Comparison of ENCODE assay signal across 34 cellular contexts in the genomic region with DNA sequence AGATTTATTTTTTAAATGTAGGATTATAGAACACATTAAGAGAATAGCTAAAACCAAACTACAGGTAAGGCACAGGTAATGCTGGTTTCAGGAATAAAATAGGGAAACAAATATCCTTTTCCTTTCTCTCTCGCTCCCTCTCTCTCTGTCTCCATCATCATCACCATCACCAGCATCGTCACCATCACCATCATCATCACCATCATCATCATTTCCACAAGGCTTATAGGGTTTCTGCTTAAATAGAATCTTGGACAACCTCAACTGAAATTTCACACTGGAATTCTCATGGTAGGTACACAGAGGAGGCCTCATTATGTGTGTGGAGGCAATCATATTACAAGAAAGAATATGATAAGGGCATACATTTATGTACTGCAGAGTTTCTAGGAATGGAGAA.
"Had no signal": no experiment of that assay in that cellular context is flagged by ENCODE, and none has a peak within 500 bp of the region (broad histone marks: within the 10 kb centered on the region; RNA-seq: fewer than 3 reads in every experiment).

No MANE protein-coding gene starts in this region.

- H3K27me3 Mint-ChIP-seq: activated B cell treated with CpG ODN at 0.5 μM for 24 hours; activated CD4-positive, alpha-beta memory T cell treated with anti-CD3 and anti-CD28 coated beads for 36 hours; activated CD4-positive, alpha-beta T cell treated with anti-CD3 and anti-CD28 coated beads, Interleukin-2, amount 10 ng/mL, durations not matched to agents 24 days and 14 days; activated CD8-positive, alpha-beta T cell treated with anti-CD3 and anti-CD28 coated beads for 36 hours had no signal

- H3K27ac ChIP-seq: adrenal gland, body of pancreas, brain microvascular endothelial cell, breast epithelium, VCaP had no signal

- H3K36me3 ChIP-seq: adrenal gland, brain microvascular endothelial cell, breast epithelium had no signal

- H3K36me3 Mint-ChIP-seq: activated CD4-positive, alpha-beta memory T cell treated with anti-CD3 and anti-CD28 coated beads for 36 hours; activated naive CD8-positive, alpha-beta T cell treated with anti-CD3 and anti-CD28 coated beads for 36 hours had no signal

- H3K9me3 Mint-ChIP-seq: activated B cell treated with CpG ODN at 0.5 μM for 24 hours; activated CD4-positive, alpha-beta memory T cell treated with anti-CD3 and anti-CD28 coated beads for 36 hours; activated CD4-positive, alpha-beta T cell treated with anti-CD3 and anti-CD28 coated beads, Interleukin-2, amount 10 ng/mL, durations not matched to agents 24 days and 14 days; activated CD8-positive, alpha-beta T cell treated with anti-CD3 and anti-CD28 coated beads for 36 hours; activated naive CD8-positive, alpha-beta T cell treated with anti-CD3 and anti-CD28 coated beads for 36 hours; activated T-cell treated with anti-CD3 and anti-CD28 coated beads, Interleukin-2, amount 50 U/mL, for 4 hours; activated T-helper 1 cell treated with anti-CD3 and anti-CD28 coated beads, Interleukin-12 subunit alpha, Interleukin-12 subunit beta, Interleukin-2, Interleukin-4 antibody, amounts not matched to agents 30 ng/mL and 10 ng/mL and 1 ng/mL, durations not matched to agents 14 hours and 24 hours and 36 hours; T-helper 1 cell treated with Interleukin-12 subunit alpha and Interleukin-12 subunit beta and Interleukin-4 antibody, amounts not matched to agents 30 μg/mL and 1 μg/mL, for 36 hours; T-helper 2 cell treated with Interferon-gamma antibody and Interleukin-4, amounts not matched to agents 5 μg/mL and 100 μg/mL, for 36 hours had no signal

- DNase-seq: activated B cell treated with CpG ODN at 0.5 μM for 24 hours; activated CD4-positive, alpha-beta memory T cell treated with anti-CD3 and anti-CD28 coated beads for 36 hours; activated CD4-positive, alpha-beta T cell treated with anti-CD3 and anti-CD28 coated beads for 4 hours; activated CD4-positive, alpha-beta T cell treated with anti-CD3 and anti-CD28 coated beads, Interleukin-2, amount 10 ng/mL, durations not matched to agents 24 days and 14 days; activated CD4-positive, alpha-beta T cell treated with anti-CD3 and anti-CD28 coated beads, Interleukin-2, amount 50 U/mL, for 1 hour; activated CD4-positive, alpha-beta T cell treated with anti-CD3 and anti-CD28 coated beads, Interleukin-2, amount 50 U/mL, for 4 hours; activated CD4-positive, CD25-positive, alpha-beta regulatory T cell treated with anti-CD3 and anti-CD28 coated beads, Interleukin-2, amount 50 U/mL, for 72 hours; activated CD8-positive, alpha-beta memory T cell treated with anti-CD3 and anti-CD28 coated beads, Interleukin-2, amount 50 U/mL, for 4 hours; activated CD8-positive, alpha-beta T cell treated with anti-CD3 and anti-CD28 coated beads for 36 hours; activated effector memory CD4-positive, alpha-beta T cell treated with anti-CD3 and anti-CD28 coated beads, Interleukin-2, amount 50 U/mL, for 16 hours; activated gamma-delta T cell treated with Interleukin-2 at 50 U/mL for 16 hours; activated naive CD4-positive, alpha-beta T cell; activated naive CD4-positive, alpha-beta T cell treated with anti-CD3 and anti-CD28 coated beads for 36 hours; activated naive CD4-positive, alpha-beta T cell treated with anti-CD3 and anti-CD28 coated beads, Interleukin-2, amount 50 U/mL, for 16 hours; activated naive CD8-positive, alpha-beta T cell treated with anti-CD3 and anti-CD28 coated beads for 36 hours; activated T-cell treated with anti-CD3 and anti-CD28 coated beads for 4 hours; activated T-cell treated with anti-CD3 and anti-CD28 coated beads, Interleukin-2, amount 50 U/mL, for 1 hour; activated T-cell treated with anti-CD3 and anti-CD28 coated beads, Interleukin-2, amount 50 U/mL, for 4 hours; activated T-cell treated with anti-CD3 and anti-CD28 coated beads, Interleukin-2, amount 50 U/mL, for 72 hours; adrenal gland; amniotic stem cell; aorta; body of pancreas; brain microvascular endothelial cell; central memory CD4-positive, alpha-beta T cell; T-helper 2 cell; T-helper 9 cell had no signal

- H3K4me1 ChIP-seq: adrenal gland, body of pancreas, breast epithelium had no signal

- H3K4me3 ChIP-seq: adrenal gland, body of pancreas, breast epithelium had no signal

- H3K27ac Mint-ChIP-seq: activated CD4-positive, alpha-beta memory T cell treated with anti-CD3 and anti-CD28 coated beads for 36 hours; activated CD4-positive, alpha-beta T cell treated with anti-CD3 and anti-CD28 coated beads, Interleukin-2, amount 10 ng/mL, durations not matched to agents 24 days and 14 days; activated CD8-positive, alpha-beta T cell treated with anti-CD3 and anti-CD28 coated beads for 36 hours; activated naive CD4-positive, alpha-beta T cell treated with anti-CD3 and anti-CD28 coated beads for 36 hours; activated naive CD4-positive, alpha-beta T cell treated with anti-CD3 and anti-CD28 coated beads, Interleukin-2, amount 50 U/mL, for 72 hours; activated naive CD8-positive, alpha-beta T cell treated with anti-CD3 and anti-CD28 coated beads for 36 hours; activated T-cell treated with anti-CD3 and anti-CD28 coated beads, Interleukin-2, amount 50 U/mL, for 72 hours; activated T-helper 1 cell treated with anti-CD3 and anti-CD28 coated beads, Interleukin-12 subunit alpha, Interleukin-12 subunit beta, Interleukin-2, Interleukin-4 antibody, amounts not matched to agents 30 ng/mL and 10 ng/mL and 1 ng/mL, durations not matched to agents 14 hours and 24 hours and 36 hours; activated T-helper 17 cell treated with anti-CD3 and anti-CD28 coated beads, Interleukin-2, amount 50 U/mL, for 72 hours; T-helper 1 cell treated with Interleukin-12 subunit alpha and Interleukin-12 subunit beta and Interleukin-4 antibody, amounts not matched to agents 30 μg/mL and 1 μg/mL, for 36 hours; T-helper 2 cell treated with Interferon-gamma antibody and Interleukin-4, amounts not matched to agents 5 μg/mL and 100 μg/mL, for 36 hours had no signal

- H3K4me3 Mint-ChIP-seq: activated B cell treated with CpG ODN at 0.5 μM for 24 hours; activated CD4-positive, alpha-beta memory T cell treated with anti-CD3 and anti-CD28 coated beads for 36 hours; activated CD4-positive, alpha-beta T cell treated with anti-CD3 and anti-CD28 coated beads, Interleukin-2, amount 10 ng/mL, durations not matched to agents 24 days and 14 days; activated CD8-positive, alpha-beta T cell treated with anti-CD3 and anti-CD28 coated beads for 36 hours; activated naive CD4-positive, alpha-beta T cell treated with anti-CD3 and anti-CD28 coated beads for 36 hours; activated naive CD8-positive, alpha-beta T cell treated with anti-CD3 and anti-CD28 coated beads for 36 hours; activated T-cell treated with anti-CD3 and anti-CD28 coated beads, Interleukin-2, amount 50 U/mL, for 4 hours; activated T-cell treated with anti-CD3 and anti-CD28 coated beads, Interleukin-2, amount 50 U/mL, for 72 hours; activated T-helper 1 cell treated with anti-CD3 and anti-CD28 coated beads, Interleukin-12 subunit alpha, Interleukin-12 subunit beta, Interleukin-2, Interleukin-4 antibody, amounts not matched to agents 30 ng/mL and 10 ng/mL and 1 ng/mL, durations not matched to agents 14 hours and 24 hours and 36 hours; activated T-helper 17 cell treated with anti-CD3 and anti-CD28 coated beads, Interleukin-2, amount 50 U/mL, for 72 hours; T-helper 1 cell treated with Interleukin-12 subunit alpha and Interleukin-12 subunit beta and Interleukin-4 antibody, amounts not matched to agents 30 μg/mL and 1 μg/mL, for 36 hours; T-helper 2 cell treated with Interferon-gamma antibody and Interleukin-4, amounts not matched to agents 5 μg/mL and 100 μg/mL, for 36 hours had no signal

- H3K4me1 Mint-ChIP-seq: activated B cell treated with CpG ODN at 0.5 μM for 24 hours; activated CD4-positive, alpha-beta T cell treated with anti-CD3 and anti-CD28 coated beads, Interleukin-2, amount 10 ng/mL, durations not matched to agents 24 days and 14 days; activated naive CD8-positive, alpha-beta T cell treated with anti-CD3 and anti-CD28 coated beads for 36 hours; activated T-helper 17 cell treated with anti-CD3 and anti-CD28 coated beads, Interleukin-2, amount 50 U/mL, for 72 hours had no signal

- H3K27me3 ChIP-seq: adrenal gland, body of pancreas, brain microvascular endothelial cell, breast epithelium had no signal

- ATAC-seq: activated CD8-positive, alpha-beta T cell treated with anti-CD3 and anti-CD28 coated beads for 36 hours; activated naive CD4-positive, alpha-beta T cell treated with anti-CD3 and anti-CD28 coated beads, Interleukin-2, amount 50 U/mL, for 72 hours; activated T-cell treated with anti-CD3 and anti-CD28 coated beads, Interleukin-2, amount 50 U/mL, for 4 hours; activated T-cell treated with anti-CD3 and anti-CD28 coated beads, Interleukin-2, amount 50 U/mL, for 72 hours; activated T-helper 17 cell treated with anti-CD3 and anti-CD28 coated beads, Interleukin-2, amount 50 U/mL, for 72 hours; body of pancreas had no signal

- H3K9me3 ChIP-seq: adrenal gland, body of pancreas, breast epithelium had no signal
